In the genomic region with DNA sequence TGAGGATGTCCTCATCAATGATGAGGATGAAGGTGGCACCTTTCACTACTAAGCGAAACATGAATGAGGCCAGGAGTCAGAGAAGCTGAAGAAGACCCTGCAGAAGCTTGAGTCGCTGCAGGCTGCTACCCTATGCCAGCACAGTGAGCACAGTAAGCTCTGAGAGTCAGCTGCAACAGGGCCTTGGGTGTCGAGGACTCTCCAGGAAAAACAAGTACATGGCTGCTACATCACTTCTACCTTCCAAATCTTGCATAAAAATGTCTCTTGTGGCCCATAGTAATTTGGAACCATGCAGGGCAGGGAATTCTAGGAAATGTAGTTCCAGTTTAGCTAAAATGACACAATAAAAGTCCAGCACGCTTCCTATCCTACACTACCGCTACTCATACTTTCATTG, we compare ENCODE assay signal across 24 cellular contexts. TPM values are rescaled to one million over a fixed set of nuclear protein-coding genes. Genes with fewer than 3 reads are reported as not detected.
DNase-seq lines count a peak whose midpoint lies in the region; ATAC-seq and TF ChIP-seq lines count a peak whose summit lies in the region.
"Had no signal": no experiment of that assay in that cellular context is flagged by ENCODE, and none has a peak within 500 bp of the region (broad histone marks: within the 10 kb centered on the region; RNA-seq: fewer than 3 reads in every experiment).

No MANE protein-coding gene starts in this region.

- H3K9me3 Mint-ChIP-seq in stimulated activated effector memory CD8-positive, alpha-beta T cell treated with anti-CD3 and anti-CD28 coated beads, Interleukin-12 subunit alpha, Interleukin-12 subunit beta, amount 100 ng/mL, for 72 hours, result no peaks in the 10 kb centered on the region
- H3K9me3 Mint-ChIP-seq: CD4-positive, alpha-beta memory T cell; CD8-positive, alpha-beta memory T cell had no signal

- TF ChIP-seq CTCF in left ventricle myocardium inferior (IDR thresholded peaks at IDR 0.05; ENCODE audit: borderline replicate concordance), result no peak
- no peak for TF ChIP-seq CTCF in heart left ventricle (IDR thresholded peaks at IDR 0.05)

- H3K4me3 Mint-ChIP-seq in stimulated activated effector memory CD8-positive, alpha-beta T cell treated with anti-CD3 and anti-CD28 coated beads, Interleukin-12 subunit alpha, Interleukin-12 subunit beta, amount 100 ng/mL, for 72 hours, result no peak overlapping the region
- H3K4me3 Mint-ChIP-seq: CD14-positive monocyte; CD4-positive, alpha-beta memory T cell; CD4-positive, CD25-positive, alpha-beta regulatory T cell; CD8-positive, alpha-beta memory T cell had no signal

- TF ChIP-seq POLR2A in heart left ventricle (IDR thresholded peaks at IDR 0.05), result no peak

- DNase-seq in Right ventricle myocardium superior (no peak), left ventricle myocardium inferior (no peak), right cardiac atrium (peak in 1 of 3 donors; percentile 53), heart left ventricle (no peak), NCI-H1417 (lab: John Stamatoyannopoulos, UW) (no peak)
- no peak for DNase-seq in stimulated activated effector memory CD8-positive, alpha-beta T cell treated with anti-CD3 and anti-CD28 coated beads, Interleukin-12 subunit alpha, Interleukin-12 subunit beta, amount 100 ng/mL, for 72 hours (ENCODE audit: low spot score in 2 of 2)
- DNase-seq: 8988T; ACHN; BE2C; C1 segment of cervical spinal cord; CD4-positive, alpha-beta memory T cell; CD4-positive, CD25-positive, alpha-beta regulatory T cell; CD8-positive, alpha-beta memory T cell; COR-L47; DMS 273 treated with DMSO at 0.1 percent for 48 hours; DMS153; DMS53; DMS79; DND-41; EL; GDM1 had no signal

- intact Hi-C loops in Right ventricle myocardium superior (cut with DNase I) (no loop called here), left ventricle myocardium inferior (cut with micrococcal nuclease) (no loop called here), right cardiac atrium (cut with DNase I) (no loop called here), heart left ventricle (cut with DNase I) (loop anchor here in 1 of 10 donors (10.0 kb wide), 1 partner anchor 357 kb away; no protein-coding TSS in a partner anchor)

- H3K36me3 Mint-ChIP-seq in stimulated activated effector memory CD8-positive, alpha-beta T cell treated with anti-CD3 and anti-CD28 coated beads, Interleukin-12 subunit alpha, Interleukin-12 subunit beta, amount 100 ng/mL, for 72 hours, result no peaks in the 10 kb centered on the region
- H3K36me3 Mint-ChIP-seq: CD4-positive, alpha-beta memory T cell; CD4-positive, CD25-positive, alpha-beta regulatory T cell; CD8-positive, alpha-beta memory T cell had no signal

- H3K27ac Mint-ChIP-seq in stimulated activated effector memory CD8-positive, alpha-beta T cell treated with anti-CD3 and anti-CD28 coated beads, Interleukin-12 subunit alpha, Interleukin-12 subunit beta, amount 100 ng/mL, for 72 hours, result no peak overlapping the region
- H3K27ac Mint-ChIP-seq: CD14-positive monocyte; CD4-positive, alpha-beta memory T cell; CD4-positive, CD25-positive, alpha-beta regulatory T cell; CD8-positive, alpha-beta memory T cell had no signal

- WGBS in right cardiac atrium, result 74% methylated on average over 5 of the region's 5 CpGs
- WGBS in heart left ventricle, 4 donors, result 81 to 88% (median 85%) methylated on average over 5 of the region's 5 CpGs

- no peak overlapping the region for H3K4me3 ChIP-seq in left ventricle myocardium inferior
- no peak overlapping the region for H3K4me3 ChIP-seq in right cardiac atrium (ENCODE audit: low read length)
- H3K4me3 ChIP-seq in heart left ventricle, result no peak overlapping the region
- H3K4me3 ChIP-seq: BLaER1, GM12878 had no signal

- no peaks in the 10 kb centered on the region for H3K36me3 ChIP-seq in left ventricle myocardium inferior
- H3K36me3 ChIP-seq in heart left ventricle, result no peaks in the 10 kb centered on the region
- H3K36me3 ChIP-seq: BE2C, BLaER1 had no signal

- H3K4me1 ChIP-seq in left ventricle myocardium inferior (peaks cover 9% of the 10 kb centered on the region), right cardiac atrium (ENCODE audit: control insufficient read depth, insufficient read depth, low read length) (no peaks in the 10 kb centered on the region), heart left ventricle (peaks cover 0 to 33% (median 0%) of the 10 kb centered on the region in 12 donors)
- H3K4me1 ChIP-seq: BE2C had no signal

- peaks cover 15% of the 10 kb centered on the region for H3K27me3 ChIP-seq in left ventricle myocardium inferior (ENCODE audit: low read depth)
- peaks cover 3% of the 10 kb centered on the region for H3K27me3 ChIP-seq in right cardiac atrium (ENCODE audit: control insufficient read depth, insufficient read depth)
- peaks cover 0 to 17% (median 0%) of the 10 kb centered on the region in 9 donors for H3K27me3 ChIP-seq in heart left ventricle
- H3K27me3 ChIP-seq: BE2C, BLaER1 had no signal

- H3K27ac ChIP-seq in left ventricle myocardium inferior (replicated peaks), result no peak overlapping the region
- H3K27ac ChIP-seq in right cardiac atrium (ENCODE audit: low read length), result no peak overlapping the region
- H3K27ac ChIP-seq in heart left ventricle, result no peak overlapping the region
- H3K27ac ChIP-seq: BLaER1 had no signal

- peak; percentile 31 for ATAC-seq in Right ventricle myocardium superior (ENCODE audit: poor library complexity)
- ATAC-seq in right cardiac atrium, result peak; percentile 40 to 84
- no peak for ATAC-seq in heart left ventricle
- peak; percentile 19 for ATAC-seq in stimulated activated effector memory CD8-positive, alpha-beta T cell treated with anti-CD3 and anti-CD28 coated beads, Interleukin-12 subunit alpha, Interleukin-12 subunit beta, amount 100 ng/mL, for 72 hours
- ATAC-seq: GM12878 had no signal

- H3K9me3 ChIP-seq in left ventricle myocardium inferior (replicated peaks) (no peaks in the 10 kb centered on the region), right cardiac atrium (ENCODE audit: control insufficient read depth, low read length) (no peaks in the 10 kb centered on the region), heart left ventricle (no peaks in the 10 kb centered on the region)
- H3K9me3 ChIP-seq: BE2C, BLaER1 had no signal

- no peaks in the 10 kb centered on the region for H3K4me1 Mint-ChIP-seq in stimulated activated effector memory CD8-positive, alpha-beta T cell treated with anti-CD3 and anti-CD28 coated beads, Interleukin-12 subunit alpha, Interleukin-12 subunit beta, amount 100 ng/mL, for 72 hours
- H3K4me1 Mint-ChIP-seq: CD4-positive, alpha-beta memory T cell; CD4-positive, CD25-positive, alpha-beta regulatory T cell; CD8-positive, alpha-beta memory T cell had no signal

RNA-seq across cellular contexts. Expression of a gene that starts 51.5 kb away (rescaled TPM):
- 9.5 TPM for total RNA-seq in Right ventricle myocardium superior
- 7.3 TPM for total RNA-seq in left ventricle myocardium inferior
- total RNA-seq in right cardiac atrium, result 10 to 100 TPM; 11.7 to 19.0 (median 15.6) TPM
- 6.0 TPM for polyA plus RNA-seq in right cardiac atrium
- 10 to 100 TPM in 4 of 9 donors, 1 to 10 TPM in 5; 6.1 to 22.7 (median 8.2) TPM for total RNA-seq in heart left ventricle
- 1 to 10 TPM; 3.2 to 8.4 TPM for polyA plus RNA-seq in heart left ventricle
- total RNA-seq: CD4-positive, alpha-beta memory T cell; CD4-positive, CD25-positive, alpha-beta regulatory T cell had no signal
- polyA plus RNA-seq: CD14-positive monocyte; CD4-positive, alpha-beta memory T cell; CD4-positive, CD25-positive, alpha-beta regulatory T cell; CD8-positive, alpha-beta memory T cell; GM12878 had no signal

Comparison
In these comparisons a context has a peak if more than half of its experiments do, and no peak if none do; other contexts are left out.
1. ATAC-seq: peak in Right ventricle myocardium superior (single experiment), right cardiac atrium (2 of 2) and stimulated activated effector memory CD8-positive, alpha-beta T cell treated with anti-CD3 and anti-CD28 coated beads, Interleukin-12 subunit alpha, Interleukin-12 subunit beta, amount 100 ng/mL, for 72 hours (single experiment); none in heart left ventricle (0 of 4).